Comparison of ENCODE assay signal across 3 cellular contexts in genomic region chr6:149125309-149125708, GRCh38.
TF ChIP-seq lines count a peak whose summit lies in the region.

No MANE protein-coding gene starts in this region.

TF ChIP-seq in HepG2, 621 proteins besides CTCF, POLR2A, EP300 and RAD21 (continued from another document):
- TF ChIP-seq HNRNPK (IDR thresholded peaks at IDR 0.05; ENCODE audit: low read depth, low read length, poor library complexity, severe bottlenecking) (peak; percentile 50), ZNF431 (CRISPR knock-in tag; IDR thresholded peaks at IDR 0.05; ENCODE audit: borderline replicate concordance, low read depth) (no peak)

TF ChIP-seq in HEK293, 187 proteins besides CTCF, POLR2A, EP300 and RAD21 (continued from another document):
- 0 out of 2 replicates have a peak, but pooled peaks have one; percentile 25 for TF ChIP-seq ZNF146 (tag by site-specific recombination; IDR thresholded peaks at IDR 0.05)

TF ChIP-seq in endothelial cell of umbilical vein, 7 proteins besides CTCF, POLR2A, EP300 and RAD21 (continued from another document):
- TF ChIP-seq FOS (IDR thresholded peaks at IDR 0.05; ENCODE audit: borderline replicate concordance, insufficient read depth, low read length) = no peak
- no peak for TF ChIP-seq MAX (IDR thresholded peaks at IDR 0.05; ENCODE audit: insufficient read depth, insufficient read length)
- no peak for TF ChIP-seq GATA2 (IDR thresholded peaks at IDR 0.05; ENCODE audit: insufficient read depth, insufficient read length, low read depth, low read length)
- no peak for TF ChIP-seq POLR2AphosphoS5 (IDR thresholded peaks at IDR 0.05; ENCODE audit: insufficient read depth, low read depth, low read length)
- TF ChIP-seq MYC (IDR thresholded peaks at IDR 0.05; ENCODE audit: low read depth, low read length) = no peak
- no peak for TF ChIP-seq JUN (IDR thresholded peaks at IDR 0.05; ENCODE audit: borderline replicate concordance, insufficient read depth, insufficient read length, low read depth)
